8 cellular contexts compared by ENCODE assay signal in genomic region chr17:72539981-72540897, GRCh38.
DNase-seq lines count a peak whose midpoint lies in the region; ATAC-seq, FAIRE-seq and TF ChIP-seq lines count a peak whose summit lies in the region.

No MANE protein-coding gene starts in this region.

- no peaks in the 10 kb centered on the region for H3K9me3 ChIP-seq in kidney (ENCODE audit: control insufficient read depth in 1 of 2, low read length in 2 of 2)

- H3K4me1 ChIP-seq in kidney (ENCODE audit: control insufficient read depth in 1 of 2, insufficient read depth in 1 of 2, low read depth in 1 of 2, low read length in 2 of 2), result peaks cover 0 to 2% of the 10 kb centered on the region in 2 donors

- DNase-seq in NCI-H2081 treated with DMSO at 0.1 percent for 48 hours (lab: John Stamatoyannopoulos, UW) (peak; percentile 38), cardiac fibroblast (ENCODE audit: low read depth in 2 of 2) (peak; percentile 55 to 83), kidney (peak; percentile 89)
- peak; percentile 21 to 51 for DNase-seq in stimulated activated CD4-positive, alpha-beta T cell treated with anti-CD3 and anti-CD28 coated beads, Interleukin-15, amount 100 ng/mL, for 1 hour (ENCODE audit: low read depth in 1 of 2, low spot score in 1 of 2)

- no peak overlapping the region for H3K9ac ChIP-seq in kidney (ENCODE audit: low read length in 2 of 2)

- intact Hi-C loops in kidney (cut with DNase I), result loop anchor here (10.0 kb wide), 1 partner anchor 1905 kb away; no protein-coding TSS in a partner anchor

- H3K27ac ChIP-seq in 22Rv1, result peak overlapping the region; percentile 46
- no peak overlapping the region for H3K27ac ChIP-seq in kidney (ENCODE audit: low read depth in 2 of 2, low read length in 2 of 2)

- no peak for FAIRE-seq in kidney (lab: Jason Lieb, UNC)

- no peaks in the 10 kb centered on the region for H3K36me3 ChIP-seq in kidney (ENCODE audit: control insufficient read depth in 1 of 2, insufficient read depth in 2 of 2, low read length in 2 of 2)

- ATAC-seq in GM18498 (IDR thresholded peaks at IDR 0.05; ENCODE audit: unreplicated experiment) (peak; percentile 92), HG02870 (IDR thresholded peaks at IDR 0.05; ENCODE audit: unreplicated experiment) (peak; percentile 87)

- TF ChIP-seq CTCF in 22Rv1 (IDR thresholded peaks at IDR 0.05), result peak; percentile 98
- peak; percentile 75 for TF ChIP-seq CTCF in WI38 (IDR thresholded peaks at IDR 0.05; ENCODE audit: low read depth, low read length)
- peak; percentile 71 for TF ChIP-seq CTCF in cardiac fibroblast (IDR thresholded peaks at IDR 0.05; ENCODE audit: low read depth, low read length)
- peak; percentile 95 for TF ChIP-seq CTCF in kidney (IDR thresholded peaks at IDR 0.05; ENCODE audit: borderline replicate concordance, extremely low read depth, insufficient read depth)

- H3K4me3 ChIP-seq in WI38 (ENCODE audit: low read depth, low read length) (peak overlapping the region; percentile 29; the same call in 1 of the 2 replicates), cardiac fibroblast (replicated peaks in 1 of 2; ENCODE audit: low read depth in 2 of 2, low read length in 2 of 2) (peak overlapping the region in 1 of 2 donors; percentile 6), kidney (ENCODE audit: low read length in 2 of 2) (peak overlapping the region in 1 of 2 donors; percentile 18)

Comparison
In these comparisons a context has a peak if more than half of its experiments do, and no peak if none do; other contexts are left out.
1. DNase-seq: peak in every context shown above with its lines; median percentile 89 in kidney; 69 in cardiac fibroblast; 38 in NCI-H2081 treated with DMSO at 0.1 percent for 48 hours; 36 in stimulated activated CD4-positive, alpha-beta T cell treated with anti-CD3 and anti-CD28 coated beads, Interleukin-15, amount 100 ng/mL, for 1 hour.